ENCODE assay signal across 16 cellular contexts in the genomic region with DNA sequence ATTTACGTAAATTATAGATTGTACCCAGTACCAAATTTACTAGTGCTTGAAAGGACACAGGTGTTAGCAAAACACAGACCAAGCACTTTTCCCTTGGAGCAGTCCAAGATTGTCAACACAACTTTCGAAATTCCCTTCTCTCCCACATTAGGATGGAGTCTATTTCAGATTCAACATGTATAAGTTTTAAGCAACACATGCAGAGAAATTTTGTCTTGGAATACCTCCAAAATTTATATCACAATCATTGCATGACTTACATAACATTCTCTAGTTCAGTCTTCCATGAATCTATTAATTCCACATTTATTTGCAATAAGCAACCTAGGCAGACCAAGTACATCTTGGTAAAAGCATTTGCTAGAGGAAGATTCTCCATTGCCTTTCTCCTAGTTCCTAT.
DNase-seq lines count a peak whose midpoint lies in the region; ATAC-seq and TF ChIP-seq lines count a peak whose summit lies in the region.
"Had no signal": no experiment of that assay in that cellular context is flagged by ENCODE, and none has a peak within 500 bp of the region (broad histone marks: within the 10 kb centered on the region; RNA-seq: fewer than 3 reads in every experiment).

No MANE protein-coding gene starts in this region.

- H3K27ac Mint-ChIP-seq in activated naive CD8-positive, alpha-beta T cell treated with anti-CD3 and anti-CD28 coated beads for 36 hours: no peak overlapping the region
- H3K27ac Mint-ChIP-seq: CD4-positive, alpha-beta T cell; H9 had no signal

- BruUV-seq in IMR-90 (replicated peaks; lab: Mats Ljungman, UMichigan): no TSS peak

- H2BK5ac ChIP-seq in IMR-90 (ENCODE audit: low read depth, low read length, poor library complexity, severe bottlenecking): no peak overlapping the region

- H3K4me2 ChIP-seq in IMR-90 (ENCODE audit: low read depth, low read length): no peak overlapping the region
- H3K4me2 ChIP-seq: KMS-11 had no signal

- no peaks in the 10 kb centered on the region for H4K20me1 ChIP-seq in IMR-90 (ENCODE audit: insufficient read depth, low read length)

- H3K4me1 Mint-ChIP-seq in activated naive CD8-positive, alpha-beta T cell treated with anti-CD3 and anti-CD28 coated beads for 36 hours: no peaks in the 10 kb centered on the region

- no CpG with 5 or more reads among the region's 2 CpGs for WGBS in IMR-90 (ENCODE audit: extremely low coverage in 2 of 2, insufficient read length in 1 of 2), 2 experiments

- POLR2A ChIA-PET in IMR-90 (lab: Charles Lee; ENCODE audit: unreplicated experiment): no interaction called here

- no peak overlapping the region for H3K4ac ChIP-seq in IMR-90 (ENCODE audit: low read depth, low read length)

- no peak overlapping the region for H4K91ac ChIP-seq in IMR-90 (ENCODE audit: insufficient read depth, low read depth, low read length)

- no peak for ATAC-seq in IMR-90 (ENCODE audit: low read depth)
- ATAC-seq in GM19351 (IDR thresholded peaks at IDR 0.05; ENCODE audit: unreplicated experiment): no peak
- no peak for ATAC-seq in HG02840 (IDR thresholded peaks at IDR 0.05; ENCODE audit: low FRiP score, unreplicated experiment)

- H3K56ac ChIP-seq in IMR-90 (ENCODE audit: extremely low read depth, insufficient read depth, low read length): no peak overlapping the region

- no peaks in the 10 kb centered on the region for H3K36me3 ChIP-seq in IMR-90 (ENCODE audit: control insufficient read depth, insufficient read depth, low read length)

- no peaks in the 10 kb centered on the region for H3K27me3 ChIP-seq in IMR-90 (ENCODE audit: control insufficient read depth, insufficient read depth, low read length)

- intact Hi-C loops in IMR-90 (cut with micrococcal nuclease): no loop called here

- no peak for TF ChIP-seq RAD21 in IMR-90 (IDR thresholded peaks at IDR 0.05; ENCODE audit: low read length)

- peak; percentile 13 for DNase-seq in IMR-90
- DNase-seq in choroid plexus epithelial cell (ENCODE audit: low read depth): peak; percentile 40
- DNase-seq in fibroblast of mammary gland (ENCODE audit: low read depth): peak; percentile 4
- peak; percentile 43 for DNase-seq in iris pigment epithelial cell (ENCODE audit: low read depth)
- DNase-seq in activated naive CD8-positive, alpha-beta T cell treated with anti-CD3 and anti-CD28 coated beads for 36 hours: no peak
- DNase-seq in foreskin fibroblast: no peak
- DNase-seq: ACHN; AML-193; Caco-2; CD4-positive, alpha-beta T cell; GDM1; H9 had no signal

- H2AK5ac ChIP-seq in IMR-90 (ENCODE audit: low read depth, low read length): no peak overlapping the region

- H3K9ac ChIP-seq in IMR-90 (ENCODE audit: low read depth, low read length): no peak overlapping the region
- H3K9ac ChIP-seq: KMS-11 had no signal

- H2BK120ac ChIP-seq in IMR-90 (ENCODE audit: low read depth, low read length): no peak overlapping the region

- no peak overlapping the region for H3K27ac ChIP-seq in IMR-90 (ENCODE audit: insufficient read depth, low read length)
- H3K27ac ChIP-seq: C4-2B, KMS-11 had no signal

- H3K79me1 ChIP-seq in IMR-90 (ENCODE audit: low read depth in 1 of 2, low read length in 2 of 2): no peaks in the 10 kb centered on the region

- in situ Hi-C loops in IMR-90 (cut with MboI; ENCODE audit: low sequenced_read_pairs): loop anchor here (10.0 kb wide), 1 partner anchor 706 kb away; no protein-coding TSS in a partner anchor

- H3K4me3 ChIP-seq in IMR-90 (ENCODE audit: insufficient read depth, low read depth, low read length): no peak overlapping the region
- no peak overlapping the region for H3K4me3 ChIP-seq in choroid plexus epithelial cell (ENCODE audit: low read depth, low read length)
- H3K4me3 ChIP-seq in fibroblast of mammary gland (ENCODE audit: control insufficient read depth, low read depth, low read length): no peak overlapping the region
- H3K4me3 ChIP-seq in foreskin fibroblast (ENCODE audit: low read depth in 1 of 2, low read length in 2 of 2): no peak overlapping the region

- H3K9me3 ChIP-seq in IMR-90 (ENCODE audit: control insufficient read depth, insufficient read depth, low read length): no peaks in the 10 kb centered on the region
- H3K9me3 ChIP-seq: Caco-2 had no signal

- H3K14ac ChIP-seq in IMR-90 (replicated peaks; ENCODE audit: low read depth, low read length): no peak overlapping the region

- H3K36me3 Mint-ChIP-seq in activated naive CD8-positive, alpha-beta T cell treated with anti-CD3 and anti-CD28 coated beads for 36 hours: no peaks in the 10 kb centered on the region

- H2AK9ac ChIP-seq in IMR-90 (replicated peaks; ENCODE audit: low read depth, low read length, poor library complexity): no peak overlapping the region

- TF ChIP-seq CTCF in IMR-90 (conservative IDR thresholded peaks at IDR 0.05; ENCODE audit: low read depth, low read length) (no peak), choroid plexus epithelial cell (conservative IDR thresholded peaks at IDR 0.05; ENCODE audit: low read depth, low read length) (no peak), fibroblast of mammary gland (conservative IDR thresholded peaks at IDR 0.05; ENCODE audit: control insufficient read depth, insufficient read depth, low read depth, low read length) (no peak), foreskin fibroblast (IDR thresholded peaks at IDR 0.05; ENCODE audit: low read depth, low read length) (no peak)

- no peak for TF ChIP-seq POLR2A in IMR-90 (IDR thresholded peaks at IDR 0.05; ENCODE audit: low read depth, low read length)

- dilution Hi-C loops in IMR-90 (cut with HindIII; ENCODE audit: low sequenced_read_pairs, unreplicated experiment): no loop called here

- H2AFZ ChIP-seq in IMR-90 (replicated peaks; ENCODE audit: low read length, poor library complexity): no peak overlapping the region

- H2BK20ac ChIP-seq in IMR-90 (ENCODE audit: low read depth, low read length): no peak overlapping the region

- CTCF ChIA-PET in IMR-90 (lab: Yijun Ruan, JAX): no interaction called here

- no peak overlapping the region for H2BK15ac ChIP-seq in IMR-90 (ENCODE audit: low read depth, low read length)

- no peak overlapping the region for H4K5ac ChIP-seq in IMR-90 (ENCODE audit: low read depth, low read length)

- no peak overlapping the region for H3K18ac ChIP-seq in IMR-90 (ENCODE audit: low read depth, low read length)

- H3K27me3 Mint-ChIP-seq in activated naive CD8-positive, alpha-beta T cell treated with anti-CD3 and anti-CD28 coated beads for 36 hours: no peaks in the 10 kb centered on the region
- H3K27me3 Mint-ChIP-seq: CD4-positive, alpha-beta T cell had no signal

- H3K23ac ChIP-seq in IMR-90 (ENCODE audit: low read depth, low read length): no peak overlapping the region

- no peaks in the 10 kb centered on the region for H3K9me3 Mint-ChIP-seq in activated naive CD8-positive, alpha-beta T cell treated with anti-CD3 and anti-CD28 coated beads for 36 hours
- H3K9me3 Mint-ChIP-seq: CD4-positive, alpha-beta T cell; H9 had no signal

- H3K4me3 Mint-ChIP-seq in activated naive CD8-positive, alpha-beta T cell treated with anti-CD3 and anti-CD28 coated beads for 36 hours: no peak overlapping the region
- H3K4me3 Mint-ChIP-seq: CD4-positive, alpha-beta T cell; H9 had no signal

- no peaks in the 10 kb centered on the region for H3K9me1 ChIP-seq in IMR-90 (ENCODE audit: insufficient read depth, low read length)

- no peak overlapping the region for H4K8ac ChIP-seq in IMR-90 (ENCODE audit: low read depth in 2 of 2, low read length in 2 of 2)

- H3K4me1 ChIP-seq in IMR-90 (ENCODE audit: control insufficient read depth, insufficient read depth, low read length): no peaks in the 10 kb centered on the region; the same call in 1 of the 2 replicates
- H3K4me1 ChIP-seq: Caco-2 had no signal

TF ChIP-seq in IMR-90, 13 proteins besides CTCF, POLR2A, EP300 and RAD21:
- TF ChIP-seq RFX5 (IDR thresholded peaks at IDR 0.05; ENCODE audit: low read depth, low read length) (no peak), MAFK (IDR thresholded peaks at IDR 0.05; ENCODE audit: low read depth, low read length) (no peak), RCOR1 (IDR thresholded peaks at IDR 0.05; ENCODE audit: insufficient replicate concordance, low read length) (no peak), FOS (IDR thresholded peaks at IDR 0.05; ENCODE audit: low read depth, low read length) (no peak), CEBPB (IDR thresholded peaks at IDR 0.05; ENCODE audit: low read depth, low read length) (no peak), BHLHE40 (IDR thresholded peaks at IDR 0.05; ENCODE audit: low read depth, low read length) (no peak), MXI1 (IDR thresholded peaks at IDR 0.05; ENCODE audit: borderline replicate concordance, low read depth, low read length) (no peak), SMC3 (IDR thresholded peaks at IDR 0.05; ENCODE audit: low read depth, low read length) (no peak), CHD1 (IDR thresholded peaks at IDR 0.05; ENCODE audit: low read depth, low read length) (no peak), NFE2L2 (IDR thresholded peaks at IDR 0.05; ENCODE audit: low read depth, low read length) (no peak), MAZ (IDR thresholded peaks at IDR 0.05; ENCODE audit: borderline replicate concordance, low read depth, low read length) (no peak)
- TF ChIP-seq, protein P1, sequence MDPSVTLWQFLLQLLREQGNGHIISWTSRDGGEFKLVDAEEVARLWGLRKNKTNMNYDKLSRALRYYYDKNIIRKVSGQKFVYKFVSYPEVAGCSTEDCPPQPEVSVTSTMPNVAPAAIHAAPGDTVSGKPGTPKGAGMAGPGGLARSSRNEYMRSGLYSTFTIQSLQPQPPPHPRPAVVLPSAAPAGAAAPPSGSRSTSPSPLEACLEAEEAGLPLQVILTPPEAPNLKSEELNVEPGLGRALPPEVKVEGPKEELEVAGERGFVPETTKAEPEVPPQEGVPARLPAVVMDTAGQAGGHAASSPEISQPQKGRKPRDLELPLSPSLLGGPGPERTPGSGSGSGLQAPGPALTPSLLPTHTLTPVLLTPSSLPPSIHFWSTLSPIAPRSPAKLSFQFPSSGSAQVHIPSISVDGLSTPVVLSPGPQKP (IDR thresholded peaks at IDR 0.05; ENCODE audit: borderline replicate concordance, low read depth, low read length): no peak
- TF ChIP-seq, protein P2, sequence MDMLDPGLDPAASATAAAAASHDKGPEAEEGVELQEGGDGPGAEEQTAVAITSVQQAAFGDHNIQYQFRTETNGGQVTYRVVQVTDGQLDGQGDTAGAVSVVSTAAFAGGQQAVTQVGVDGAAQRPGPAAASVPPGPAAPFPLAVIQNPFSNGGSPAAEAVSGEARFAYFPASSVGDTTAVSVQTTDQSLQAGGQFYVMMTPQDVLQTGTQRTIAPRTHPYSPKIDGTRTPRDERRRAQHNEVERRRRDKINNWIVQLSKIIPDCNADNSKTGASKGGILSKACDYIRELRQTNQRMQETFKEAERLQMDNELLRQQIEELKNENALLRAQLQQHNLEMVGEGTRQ (IDR thresholded peaks at IDR 0.05; ENCODE audit: low read depth, low read length): no peak
TF ChIP-seq in IMR-90: peak in this region for 0.

Comparison
In these comparisons a context has a peak if more than half of its experiments do, and no peak if none do; other contexts are left out.
1. DNase-seq: peak in IMR-90 (single experiment), choroid plexus epithelial cell (single experiment), fibroblast of mammary gland (single experiment) and iris pigment epithelial cell (single experiment); none in activated naive CD8-positive, alpha-beta T cell treated with anti-CD3 and anti-CD28 coated beads for 36 hours (single experiment) and foreskin fibroblast (0 of 2).